1 cellular context compared by ENCODE assay signal in genomic region chr6:30489081-30490030, GRCh38.
TF ChIP-seq lines count a peak whose summit lies in the region.

Gene HLA-E, plus strand, starts transcription at chr6:30489509. Its CDS starts 23 bp downstream, at chr6:30489532.

TF ChIP-seq in HepG2, 621 proteins besides CTCF, POLR2A, EP300 and RAD21 (continued from another document and continues in another):
- TF ChIP-seq USF2 (IDR thresholded peaks at IDR 0.05; ENCODE audit: low read depth, low read length) (peak; percentile 80), USF2 (CRISPR knock-in tag; IDR thresholded peaks at IDR 0.05; ENCODE audit: borderline replicate concordance) (peak; percentile 71; the same call in 1 of the 2 replicates), ZFP62 (CRISPR knock-in tag; IDR thresholded peaks at IDR 0.05) (no peak), SMC3 (IDR thresholded peaks at IDR 0.05; ENCODE audit: low read length) (no peak), TFDP2 (CRISPR knock-in tag; IDR thresholded peaks at IDR 0.05) (peak; percentile 42; the same call in 1 of the 2 replicates), ZNF253 (CRISPR knock-in tag; IDR thresholded peaks at IDR 0.05; ENCODE audit: borderline replicate concordance) (no peak), ZC3H4 (CRISPR knock-in tag; IDR thresholded peaks at IDR 0.05; ENCODE audit: borderline replicate concordance) (no peak), BHLHE40 (IDR thresholded peaks at IDR 0.05; ENCODE audit: low read length) (peak; percentile 67; the same call in 1 of the 2 replicates), SIN3A (IDR thresholded peaks at IDR 0.05; ENCODE audit: borderline replicate concordance, low read depth, low read length) (peak; percentile 82; the same call in 1 of the 2 replicates), ZNF512 (CRISPR knock-in tag; IDR thresholded peaks at IDR 0.05) (no peak), TIGD3 (CRISPR knock-in tag; IDR thresholded peaks at IDR 0.05; ENCODE audit: borderline replicate concordance) (no peak), ZMAT5 (CRISPR knock-in tag; IDR thresholded peaks at IDR 0.05; ENCODE audit: borderline replicate concordance, low read depth) (no peak), ZSCAN5A (CRISPR knock-in tag; IDR thresholded peaks at IDR 0.05; ENCODE audit: borderline replicate concordance) (no peak), ZNF10 (CRISPR knock-in tag; IDR thresholded peaks at IDR 0.05; ENCODE audit: borderline replicate concordance, low read depth) (no peak), AGO2 (optimal IDR thresholded peaks at IDR 0.05; ENCODE audit: low read depth, low read length) (peak; percentile 84), XBP1 (CRISPR knock-in tag; IDR thresholded peaks at IDR 0.05) (no peak), YY1 (IDR thresholded peaks at IDR 0.05; ENCODE audit: insufficient read depth, insufficient replicate concordance, low read depth, low read length) (no peak), ZNF354B (CRISPR knock-in tag; IDR thresholded peaks at IDR 0.05) (0 out of 2 replicates have a peak, but pooled peaks have one; percentile 3), ADNP (CRISPR knock-in tag; IDR thresholded peaks at IDR 0.05) (peak; percentile 96), ZNF275 (CRISPR knock-in tag; IDR thresholded peaks at IDR 0.05; ENCODE audit: borderline replicate concordance) (peak; percentile 19; the same call in 1 of the 2 replicates), ZKSCAN1 (IDR thresholded peaks at IDR 0.05; ENCODE audit: low read length) (no peak), ZNF558 (CRISPR knock-in tag; IDR thresholded peaks at IDR 0.05; ENCODE audit: borderline replicate concordance) (peak; percentile 40; the same call in 1 of the 2 replicates), KDM1A (CRISPR knock-in tag; IDR thresholded peaks at IDR 0.05) (peak; percentile 80; the same call in 1 of the 2 replicates), ZNF292 (CRISPR knock-in tag; IDR thresholded peaks at IDR 0.05; ENCODE audit: borderline replicate concordance, low read depth) (peak; percentile 37; the same call in 1 of the 2 replicates), MED1 (CRISPR knock-in tag; IDR thresholded peaks at IDR 0.05) (no peak; the same call in 1 of the 2 replicates), TOE1 (CRISPR knock-in tag; IDR thresholded peaks at IDR 0.05) (no peak), U2AF2 (IDR thresholded peaks at IDR 0.05; ENCODE audit: low read depth, low read length) (no peak), NR2F6 (IDR thresholded peaks at IDR 0.05) (no peak), NR2F6 (CRISPR knock-in tag; IDR thresholded peaks at IDR 0.05) (no peak), MBNL3 (CRISPR knock-in tag; conservative IDR thresholded peaks at IDR 0.05) (no peak), CBX2 (IDR thresholded peaks at IDR 0.05; ENCODE audit: low read depth, low read length) (no peak), CBX2 (CRISPR knock-in tag; IDR thresholded peaks at IDR 0.05; ENCODE audit: low read depth) (no peak), SRSF9 (IDR thresholded peaks at IDR 0.05; ENCODE audit: borderline replicate concordance, insufficient read depth, low read depth, low read length, poor library complexity, severe bottlenecking) (no peak), STAT6 (CRISPR knock-in tag; IDR thresholded peaks at IDR 0.05; ENCODE audit: borderline replicate concordance) (no peak), NR0B2 (CRISPR knock-in tag; IDR thresholded peaks at IDR 0.05) (no peak), TMF1 (CRISPR knock-in tag; IDR thresholded peaks at IDR 0.05; ENCODE audit: low read depth) (no peak; the same call in 1 of the 2 replicates), FOXP4 (CRISPR knock-in tag; IDR thresholded peaks at IDR 0.05) (0 out of 2 replicates have a peak, but pooled peaks have one; percentile 17)
